In the genomic region with DNA sequence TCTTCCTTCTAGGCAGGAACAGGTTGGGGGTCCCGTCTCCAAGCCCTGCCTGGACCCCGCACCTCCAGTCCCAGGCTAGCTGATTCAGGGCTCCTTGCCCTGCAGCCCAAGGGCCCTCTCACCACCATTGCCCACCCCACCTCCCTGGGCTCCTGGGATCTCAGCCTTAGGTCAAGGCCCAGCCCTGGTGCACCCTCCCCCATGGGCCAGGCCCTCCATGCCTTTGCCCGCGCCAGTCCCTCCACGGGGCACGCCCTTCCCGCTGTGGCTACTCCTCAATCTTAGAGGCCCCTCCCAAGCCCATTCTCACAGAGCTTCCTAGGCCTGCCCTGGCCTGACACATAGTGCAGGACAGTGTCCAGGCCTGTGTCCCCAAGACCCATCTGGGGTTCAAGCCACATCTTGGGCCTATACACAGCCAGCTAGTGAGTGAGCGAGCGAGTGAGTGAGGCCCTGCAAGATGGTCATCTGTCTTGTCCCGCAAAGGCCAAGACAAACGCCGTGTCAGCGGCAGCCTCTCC, we compare ENCODE assay signal across 2 cellular contexts.
TF ChIP-seq lines count a peak whose summit lies in the region.

No MANE protein-coding gene starts in this region.

TF ChIP-seq in A549, 52 proteins besides CTCF, POLR2A, EP300 and RAD21:
- no peak for TF ChIP-seq NPAS2 (CRISPR knock-in tag; IDR thresholded peaks at IDR 0.05; ENCODE audit: borderline replicate concordance)
- no peak for TF ChIP-seq HDAC2 (IDR thresholded peaks at IDR 0.05)
- TF ChIP-seq, protein P1, sequence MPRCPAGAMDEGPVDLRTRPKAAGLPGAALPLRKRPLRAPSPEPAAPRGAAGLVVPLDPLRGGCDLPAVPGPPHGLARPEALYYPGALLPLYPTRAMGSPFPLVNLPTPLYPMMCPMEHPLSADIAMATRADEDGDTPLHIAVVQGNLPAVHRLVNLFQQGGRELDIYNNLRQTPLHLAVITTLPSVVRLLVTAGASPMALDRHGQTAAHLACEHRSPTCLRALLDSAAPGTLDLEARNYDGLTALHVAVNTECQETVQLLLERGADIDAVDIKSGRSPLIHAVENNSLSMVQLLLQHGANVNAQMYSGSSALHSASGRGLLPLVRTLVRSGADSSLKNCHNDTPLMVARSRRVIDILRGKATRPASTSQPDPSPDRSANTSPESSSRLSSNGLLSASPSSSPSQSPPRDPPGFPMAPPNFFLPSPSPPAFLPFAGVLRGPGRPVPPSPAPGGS (IDR thresholded peaks at IDR 0.05) = no peak
- no peak for TF ChIP-seq RFX5 (IDR thresholded peaks at IDR 0.05)
- TF ChIP-seq JUN (IDR thresholded peaks at IDR 0.05) = no peak
- no peak for TF ChIP-seq RARB (CRISPR knock-in tag; IDR thresholded peaks at IDR 0.05)
- no peak for TF ChIP-seq HOXB5 (CRISPR knock-in tag; IDR thresholded peaks at IDR 0.05)
- TF ChIP-seq POLR2AphosphoS2 (conservative IDR thresholded peaks at IDR 0.05; ENCODE audit: low read length) = no peak
- TF ChIP-seq SMC3 (IDR thresholded peaks at IDR 0.05) = no peak
- TF ChIP-seq ZNF302 (CRISPR knock-in tag; IDR thresholded peaks at IDR 0.05) = no peak
- TF ChIP-seq ESRRA (IDR thresholded peaks at IDR 0.05; ENCODE audit: borderline replicate concordance, low read length) = no peak
- no peak for TF ChIP-seq SREBF2 (IDR thresholded peaks at IDR 0.05)

TF ChIP-seq in IMR-90, 13 proteins besides CTCF, POLR2A, EP300 and RAD21:
- no peak for TF ChIP-seq CHD1 (IDR thresholded peaks at IDR 0.05; ENCODE audit: low read depth, low read length)
- TF ChIP-seq BHLHE40 (IDR thresholded peaks at IDR 0.05; ENCODE audit: low read depth, low read length) = no peak
- TF ChIP-seq MAZ (IDR thresholded peaks at IDR 0.05; ENCODE audit: borderline replicate concordance, low read depth, low read length) = no peak
- no peak for TF ChIP-seq FOS (IDR thresholded peaks at IDR 0.05; ENCODE audit: low read depth, low read length)
- no peak for TF ChIP-seq SMC3 (IDR thresholded peaks at IDR 0.05; ENCODE audit: low read depth, low read length)
